ENCODE assay signal across 1 cellular context in the genomic region with DNA sequence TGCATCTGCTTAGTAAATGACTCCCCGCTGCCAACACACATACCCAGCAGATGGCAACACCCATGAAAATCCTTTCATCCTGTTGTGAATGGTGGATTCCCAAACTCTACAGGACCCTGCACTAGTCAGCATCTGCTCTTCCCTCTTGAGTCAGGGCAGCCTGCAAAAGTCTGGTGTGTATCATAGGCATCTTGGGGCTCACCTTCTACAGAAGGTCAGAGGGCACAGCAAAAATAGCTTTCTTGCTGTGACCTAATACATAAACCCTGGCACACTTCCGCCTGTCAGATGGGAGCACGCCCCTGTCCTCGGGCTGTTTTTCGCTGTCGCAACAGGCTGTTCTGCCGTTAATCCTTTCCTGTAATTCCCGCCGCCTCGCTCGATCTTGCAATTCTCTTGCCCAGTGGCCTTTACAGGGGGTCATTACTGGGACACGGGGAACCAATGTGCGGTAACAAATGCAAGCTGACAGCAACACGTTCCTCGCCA.
TF ChIP-seq lines count a peak whose summit lies in the region.

No MANE protein-coding gene starts in this region.

TF ChIP-seq in IMR-90, 13 proteins besides CTCF, POLR2A, EP300 and RAD21:
- TF ChIP-seq BHLHE40 (IDR thresholded peaks at IDR 0.05; ENCODE audit: low read depth, low read length): no peak
- TF ChIP-seq CEBPB (IDR thresholded peaks at IDR 0.05; ENCODE audit: low read depth, low read length): no peak
- TF ChIP-seq NFE2L2 (IDR thresholded peaks at IDR 0.05; ENCODE audit: low read depth, low read length): no peak
- TF ChIP-seq SMC3 (IDR thresholded peaks at IDR 0.05; ENCODE audit: low read depth, low read length): no peak
- TF ChIP-seq MAZ (IDR thresholded peaks at IDR 0.05; ENCODE audit: borderline replicate concordance, low read depth, low read length): no peak
- TF ChIP-seq MAFK (IDR thresholded peaks at IDR 0.05; ENCODE audit: low read depth, low read length): no peak
- TF ChIP-seq RFX5 (IDR thresholded peaks at IDR 0.05; ENCODE audit: low read depth, low read length): no peak
- no peak for TF ChIP-seq USF2 (IDR thresholded peaks at IDR 0.05; ENCODE audit: low read depth, low read length)
- no peak for TF ChIP-seq MXI1 (IDR thresholded peaks at IDR 0.05; ENCODE audit: borderline replicate concordance, low read depth, low read length)
- TF ChIP-seq RCOR1 (IDR thresholded peaks at IDR 0.05; ENCODE audit: insufficient replicate concordance, low read length): no peak
- no peak for TF ChIP-seq CHD1 (IDR thresholded peaks at IDR 0.05; ENCODE audit: low read depth, low read length)
- no peak for TF ChIP-seq FOS (IDR thresholded peaks at IDR 0.05; ENCODE audit: low read depth, low read length)
- TF ChIP-seq ELK1 (IDR thresholded peaks at IDR 0.05; ENCODE audit: borderline replicate concordance, low read depth, low read length): no peak
